Comparison of ENCODE assay signal across 18 cellular contexts in genomic region chr11:9251306-9251705, GRCh38. TPM values are rescaled to one million over a fixed set of nuclear protein-coding genes. Genes with fewer than 3 reads are reported as not detected.
DNase-seq lines count a peak whose midpoint lies in the region; ATAC-seq and FAIRE-seq lines count a peak whose summit lies in the region.
"Had no signal": no experiment of that assay in that cellular context is flagged by ENCODE, and none has a peak within 500 bp of the region (broad histone marks: within the 10 kb centered on the region; RNA-seq: fewer than 3 reads in every experiment).

No MANE protein-coding gene starts in this region.

- H3K4me1 Mint-ChIP-seq in activated CD4-positive, alpha-beta memory T cell treated with anti-CD3 and anti-CD28 coated beads, Interleukin-2, amount 10 ng/mL, durations not matched to agents 7 days and 5 days, result peaks cover 48% of the 10 kb centered on the region
- peaks cover 44 to 85% (median 67%) of the 10 kb centered on the region in 7 donors for H3K4me1 Mint-ChIP-seq in naive thymus-derived CD4-positive, alpha-beta T cell

- no peaks in the 10 kb centered on the region for H3K9me3 Mint-ChIP-seq in activated CD4-positive, alpha-beta memory T cell treated with anti-CD3 and anti-CD28 coated beads, Interleukin-2, amount 10 ng/mL, durations not matched to agents 7 days and 5 days
- peaks cover 0 to 2% (median 0%) of the 10 kb centered on the region in 11 donors for H3K9me3 Mint-ChIP-seq in naive thymus-derived CD4-positive, alpha-beta T cell
- H3K9me3 Mint-ChIP-seq: naive B cell had no signal

- H3K4me3 ChIP-seq in naive thymus-derived CD4-positive, alpha-beta T cell (ENCODE audit: low read length), result no peak overlapping the region
- H3K4me3 ChIP-seq: hepatocyte, left lung, Peyer's patch had no signal

- POLR2A ChIA-PET in activated CD4-positive, alpha-beta memory T cell treated with anti-CD3 and anti-CD28 coated beads, Interleukin-2, amount 10 ng/mL, durations not matched to agents 7 days and 5 days (lab: Charles Lee), result interaction anchor here (0.8 to 3.2 kb wide), 4 partner anchors 11 to 208 kb away, joined by 3 to 15 read pairs (median 5); no protein-coding TSS in a partner anchor
- POLR2A ChIA-PET in naive thymus-derived CD4-positive, alpha-beta T cell (lab: Charles Lee), result interaction anchor here (0.6 to 2.9 kb wide), 10 partner anchors 10 to 209 kb away, joined by 3 to 15 read pairs (median 6); partner anchors contain the start of genes DENND5A and ZNF143

- H3K4me3 Mint-ChIP-seq in activated CD4-positive, alpha-beta memory T cell treated with anti-CD3 and anti-CD28 coated beads, Interleukin-2, amount 10 ng/mL, durations not matched to agents 7 days and 5 days, result no peak overlapping the region
- H3K4me3 Mint-ChIP-seq in naive thymus-derived CD4-positive, alpha-beta T cell, result peak overlapping the region; percentile 34 to 81 (median 68)

- peaks cover 4% of the 10 kb centered on the region for H3K27me3 Mint-ChIP-seq in activated CD4-positive, alpha-beta memory T cell treated with anti-CD3 and anti-CD28 coated beads, Interleukin-2, amount 10 ng/mL, durations not matched to agents 7 days and 5 days
- no peaks in the 10 kb centered on the region for H3K27me3 Mint-ChIP-seq in naive thymus-derived CD4-positive, alpha-beta T cell
- H3K27me3 Mint-ChIP-seq: naive B cell had no signal

- H3K9me3 ChIP-seq in naive thymus-derived CD4-positive, alpha-beta T cell (ENCODE audit: control insufficient read depth in 2 of 3, low read length in 3 of 3), result no peaks in the 10 kb centered on the region
- H3K9me3 ChIP-seq: left lung, Peyer's patch had no signal

- H3K4me1 ChIP-seq in naive thymus-derived CD4-positive, alpha-beta T cell (ENCODE audit: control insufficient read depth in 2 of 2, insufficient read depth in 2 of 2, low read length in 2 of 2), result peaks cover 11 to 67% of the 10 kb centered on the region in 2 donors
- H3K4me1 ChIP-seq: Peyer's patch had no signal

- peak overlapping the region; percentile 9 for H3K27ac Mint-ChIP-seq in activated CD4-positive, alpha-beta memory T cell treated with anti-CD3 and anti-CD28 coated beads, Interleukin-2, amount 10 ng/mL, durations not matched to agents 7 days and 5 days
- H3K27ac Mint-ChIP-seq in naive thymus-derived CD4-positive, alpha-beta T cell, result peak overlapping the region; percentile 70 to 94 (median 83)

- DNase-seq in NCI-H2029 treated with DMSO at 0.1 percent for 48 hours (lab: John Stamatoyannopoulos, UW) (peak; percentile 7), NCI-H2029 (lab: John Stamatoyannopoulos, UW) (no peak), HTR-8/SVneo (ENCODE audit: insufficient read length, low spot score) (peak; percentile 41), SHP77 treated with DMSO at 0.1 percent for 48 hours (lab: John Stamatoyannopoulos, UW) (no peak), Ammon's horn (ENCODE audit: low spot score) (no peak)
- no peak for DNase-seq in activated CD4-positive, alpha-beta memory T cell treated with anti-CD3 and anti-CD28 coated beads, Interleukin-2, amount 10 ng/mL, durations not matched to agents 7 days and 5 days
- peak in 6 of 9 donors; percentile 14 to 55 (median 29) for DNase-seq in naive thymus-derived CD4-positive, alpha-beta T cell
- DNase-seq: activated CD4-positive, alpha-beta T cell treated with anti-CD3 and anti-CD28 coated beads for 48 hours; erythroblast; left lung; naive B cell; NCI-H1048 had no signal

- no peaks in the 10 kb centered on the region for H3K27me3 ChIP-seq in naive thymus-derived CD4-positive, alpha-beta T cell (ENCODE audit: control insufficient read depth in 2 of 2, insufficient read depth in 2 of 2, low read length in 2 of 2)
- H3K27me3 ChIP-seq: hepatocyte, left lung, Peyer's patch had no signal

- no peaks in the 10 kb centered on the region for H3K36me3 Mint-ChIP-seq in activated CD4-positive, alpha-beta memory T cell treated with anti-CD3 and anti-CD28 coated beads, Interleukin-2, amount 10 ng/mL, durations not matched to agents 7 days and 5 days (ENCODE audit: low read depth)
- peaks cover 0 to 18% (median 9%) of the 10 kb centered on the region in 5 donors for H3K36me3 Mint-ChIP-seq in naive thymus-derived CD4-positive, alpha-beta T cell

- H3K36me3 ChIP-seq in naive thymus-derived CD4-positive, alpha-beta T cell (ENCODE audit: control insufficient read depth in 2 of 3, insufficient read depth in 3 of 3, low read length in 3 of 3), result no peaks in the 10 kb centered on the region
- H3K36me3 ChIP-seq: Peyer's patch had no signal

- CTCF ChIA-PET in activated CD4-positive, alpha-beta memory T cell treated with anti-CD3 and anti-CD28 coated beads, Interleukin-2, amount 10 ng/mL, durations not matched to agents 7 days and 5 days (lab: Charles Lee), result interaction anchor here (0.7 to 1.5 kb wide), 2 partner anchors 9 to 255 kb away, joined by 3 to 9 read pairs; no protein-coding TSS in a partner anchor
- CTCF ChIA-PET in naive thymus-derived CD4-positive, alpha-beta T cell (lab: Charles Lee), result interaction anchor here (0.8 to 1.0 kb wide), 2 partner anchors 37 to 85 kb away, joined by 3 read pairs; no protein-coding TSS in a partner anchor

- peak; percentile 31 for ATAC-seq in naive thymus-derived CD4-positive, alpha-beta T cell
- no peak for ATAC-seq in GM19035 (IDR thresholded peaks at IDR 0.05; ENCODE audit: unreplicated experiment)
- ATAC-seq: left lung, sciatic nerve had no signal

- peak overlapping the region; percentile 8 for H3K27ac ChIP-seq in naive thymus-derived CD4-positive, alpha-beta T cell (ENCODE audit: low read depth, low read length)
- H3K27ac ChIP-seq: 22Rv1, hepatocyte, Peyer's patch had no signal

- FAIRE-seq in HTR-8/SVneo (lab: Jason Lieb, UNC), result no peak
- FAIRE-seq: GM18507 had no signal

- intact Hi-C loops in naive thymus-derived CD4-positive, alpha-beta T cell (cut with micrococcal nuclease), result loop anchor here (2.0 to 5.0 kb wide), 5 partner anchors 21 to 569 kb away; partner anchors contain the start of genes IPO7 (in 1 of the 2), RPL27A (in 1 of the 2) and TRIM66 (in 1 of the 2)

RNA-seq across cellular contexts. Expression of gene DENND5A, which starts 13.8 kb away (rescaled TPM):
- 10 to 100 TPM; 11.6 to 13.7 TPM for total RNA-seq in activated CD4-positive, alpha-beta memory T cell treated with anti-CD3 and anti-CD28 coated beads, Interleukin-2, amount 10 ng/mL, durations not matched to agents 7 days and 5 days
- total RNA-seq in naive thymus-derived CD4-positive, alpha-beta T cell, result 100 to 1,000 TPM in 4 of 5 experiments, 10 to 100 TPM in 1; 65.0 to 178 (median 108) TPM
- 10 to 100 TPM; 33.9 to 60.3 TPM for polyA plus RNA-seq in naive thymus-derived CD4-positive, alpha-beta T cell

Comparison
In these comparisons a context has a peak if more than half of its experiments do, and no peak if none do; other contexts are left out.
1. DNase-seq: peak in NCI-H2029 treated with DMSO at 0.1 percent for 48 hours (single experiment), HTR-8/SVneo (single experiment) and naive thymus-derived CD4-positive, alpha-beta T cell (6 of 9); none in NCI-H2029 (single experiment), activated CD4-positive, alpha-beta memory T cell treated with anti-CD3 and anti-CD28 coated beads, Interleukin-2, amount 10 ng/mL, durations not matched to agents 7 days and 5 days (single experiment), SHP77 treated with DMSO at 0.1 percent for 48 hours (single experiment) and Ammon's horn (single experiment).
2. RNA of gene DENND5A, which starts 13.8 kb away (total RNA-seq): 65.0 to 178 TPM in naive thymus-derived CD4-positive, alpha-beta T cell; 11.6 to 13.7 TPM in activated CD4-positive, alpha-beta memory T cell treated with anti-CD3 and anti-CD28 coated beads, Interleukin-2, amount 10 ng/mL, durations not matched to agents 7 days and 5 days; every median in the first group is over 4 times any median in the second.